In the genomic region with DNA sequence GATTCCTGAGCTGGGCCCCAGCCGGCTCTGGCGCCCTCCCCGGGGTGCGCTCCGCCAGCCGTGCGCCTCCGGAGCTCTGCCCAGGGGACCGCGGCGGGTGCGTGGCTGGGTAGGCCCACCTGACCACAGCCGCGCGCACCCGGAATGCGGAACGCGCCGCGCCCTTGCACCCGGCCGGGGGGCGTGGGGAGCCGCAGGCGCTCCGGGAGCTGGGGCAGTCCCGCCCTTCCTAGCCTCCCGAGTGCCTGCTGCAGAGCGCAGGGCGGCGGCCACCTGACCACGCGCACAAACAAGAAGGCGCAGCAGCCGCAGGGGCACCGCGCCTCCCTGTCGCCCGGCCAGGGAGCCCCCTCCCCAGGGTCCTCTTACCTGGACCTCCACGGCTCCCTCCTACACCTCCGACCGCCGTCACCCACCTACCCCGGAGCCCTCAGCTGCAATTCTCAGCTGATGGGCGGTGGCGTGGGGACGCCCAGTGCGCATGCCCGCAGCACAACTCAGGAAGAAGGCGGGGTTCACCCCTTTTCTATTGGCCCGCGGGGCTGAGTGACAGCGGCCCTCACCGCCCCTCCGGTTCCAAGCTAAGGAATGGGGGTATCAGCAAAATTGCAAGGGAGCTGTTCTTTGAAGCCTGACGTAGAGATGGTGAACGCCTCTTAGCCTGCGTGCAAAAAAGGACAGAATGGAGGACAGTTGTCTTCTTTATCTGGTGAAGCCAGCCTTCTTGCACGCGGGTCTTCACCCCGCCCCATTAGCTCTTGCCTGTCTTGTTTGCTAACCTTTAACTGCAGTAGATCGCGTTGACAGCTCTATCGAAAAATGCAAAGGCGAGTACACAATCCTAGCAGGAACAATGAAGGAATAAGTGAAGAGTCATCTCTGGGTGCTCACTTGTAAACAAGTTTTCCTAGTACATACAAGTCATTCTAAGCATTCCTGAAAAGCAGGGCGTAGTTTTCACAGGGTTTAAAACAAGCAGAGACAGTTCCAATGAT, we compare ENCODE assay signal across 1 cellular context.
A peak's percentile ranks its signal among the peaks of the same experiment; 100 is the strongest.
TF ChIP-seq lines count a peak whose summit lies in the region.

A gene with protein sequence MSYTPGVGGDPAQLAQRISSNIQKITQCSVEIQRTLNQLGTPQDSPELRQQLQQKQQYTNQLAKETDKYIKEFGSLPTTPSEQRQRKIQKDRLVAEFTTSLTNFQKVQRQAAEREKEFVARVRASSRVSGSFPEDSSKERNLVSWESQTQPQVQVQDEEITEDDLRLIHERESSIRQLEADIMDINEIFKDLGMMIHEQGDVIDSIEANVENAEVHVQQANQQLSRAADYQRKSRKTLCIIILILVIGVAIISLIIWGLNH (minus strand): TSS at position 479 of the 995 bp plus-strand sequence. CDS start 9,586 bp downstream, outside the sequence.

TF ChIP-seq in HepG2, 621 proteins besides CTCF, POLR2A, EP300 and RAD21 (continued from another document and continues in another):
- TF ChIP-seq, protein P1, sequence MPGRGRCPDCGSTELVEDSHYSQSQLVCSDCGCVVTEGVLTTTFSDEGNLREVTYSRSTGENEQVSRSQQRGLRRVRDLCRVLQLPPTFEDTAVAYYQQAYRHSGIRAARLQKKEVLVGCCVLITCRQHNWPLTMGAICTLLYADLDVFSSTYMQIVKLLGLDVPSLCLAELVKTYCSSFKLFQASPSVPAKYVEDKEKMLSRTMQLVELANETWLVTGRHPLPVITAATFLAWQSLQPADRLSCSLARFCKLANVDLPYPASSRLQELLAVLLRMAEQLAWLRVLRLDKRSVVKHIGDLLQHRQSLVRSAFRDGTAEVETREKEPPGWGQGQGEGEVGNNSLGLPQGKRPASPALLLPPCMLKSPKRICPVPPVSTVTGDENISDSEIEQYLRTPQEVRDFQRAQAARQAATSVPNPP (CRISPR knock-in tag; IDR thresholded peaks at IDR 0.05): peak; percentile 84; the same call in 1 of the 2 replicates
- TF ChIP-seq, protein P2, sequence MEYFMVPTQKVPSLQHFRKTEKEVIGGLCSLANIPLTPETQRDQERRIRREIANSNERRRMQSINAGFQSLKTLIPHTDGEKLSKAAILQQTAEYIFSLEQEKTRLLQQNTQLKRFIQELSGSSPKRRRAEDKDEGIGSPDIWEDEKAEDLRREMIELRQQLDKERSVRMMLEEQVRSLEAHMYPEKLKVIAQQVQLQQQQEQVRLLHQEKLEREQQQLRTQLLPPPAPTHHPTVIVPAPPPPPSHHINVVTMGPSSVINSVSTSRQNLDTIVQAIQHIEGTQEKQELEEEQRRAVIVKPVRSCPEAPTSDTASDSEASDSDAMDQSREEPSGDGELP (IDR thresholded peaks at IDR 0.05; ENCODE audit: borderline replicate concordance, low read depth): peak; percentile 99
- peak; percentile 95 for TF ChIP-seq HOXA5 (CRISPR knock-in tag; IDR thresholded peaks at IDR 0.05)
- peak; percentile 59; the same call in 1 of the 2 replicates for TF ChIP-seq TGIF2 (CRISPR knock-in tag; IDR thresholded peaks at IDR 0.05)
- 0 out of 2 replicates have a peak, but pooled peaks have one; percentile 61 for TF ChIP-seq ZBTB1 (CRISPR knock-in tag; IDR thresholded peaks at IDR 0.05; ENCODE audit: borderline replicate concordance)
- TF ChIP-seq ZNF296 (CRISPR knock-in tag; conservative IDR thresholded peaks at IDR 0.05): no peak
- TF ChIP-seq, protein P3, sequence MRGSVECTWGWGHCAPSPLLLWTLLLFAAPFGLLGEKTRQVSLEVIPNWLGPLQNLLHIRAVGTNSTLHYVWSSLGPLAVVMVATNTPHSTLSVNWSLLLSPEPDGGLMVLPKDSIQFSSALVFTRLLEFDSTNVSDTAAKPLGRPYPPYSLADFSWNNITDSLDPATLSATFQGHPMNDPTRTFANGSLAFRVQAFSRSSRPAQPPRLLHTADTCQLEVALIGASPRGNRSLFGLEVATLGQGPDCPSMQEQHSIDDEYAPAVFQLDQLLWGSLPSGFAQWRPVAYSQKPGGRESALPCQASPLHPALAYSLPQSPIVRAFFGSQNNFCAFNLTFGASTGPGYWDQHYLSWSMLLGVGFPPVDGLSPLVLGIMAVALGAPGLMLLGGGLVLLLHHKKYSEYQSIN (CRISPR knock-in tag; IDR thresholded peaks at IDR 0.05; ENCODE audit: borderline replicate concordance): no peak
- no peak for TF ChIP-seq ZSCAN22 (CRISPR knock-in tag; IDR thresholded peaks at IDR 0.05)
- TF ChIP-seq, protein P4, sequence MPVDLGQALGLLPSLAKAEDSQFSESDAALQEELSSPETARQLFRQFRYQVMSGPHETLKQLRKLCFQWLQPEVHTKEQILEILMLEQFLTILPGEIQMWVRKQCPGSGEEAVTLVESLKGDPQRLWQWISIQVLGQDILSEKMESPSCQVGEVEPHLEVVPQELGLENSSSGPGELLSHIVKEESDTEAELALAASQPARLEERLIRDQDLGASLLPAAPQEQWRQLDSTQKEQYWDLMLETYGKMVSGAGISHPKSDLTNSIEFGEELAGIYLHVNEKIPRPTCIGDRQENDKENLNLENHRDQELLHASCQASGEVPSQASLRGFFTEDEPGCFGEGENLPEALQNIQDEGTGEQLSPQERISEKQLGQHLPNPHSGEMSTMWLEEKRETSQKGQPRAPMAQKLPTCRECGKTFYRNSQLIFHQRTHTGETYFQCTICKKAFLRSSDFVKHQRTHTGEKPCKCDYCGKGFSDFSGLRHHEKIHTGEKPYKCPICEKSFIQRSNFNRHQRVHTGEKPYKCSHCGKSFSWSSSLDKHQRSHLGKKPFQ (CRISPR knock-in tag; IDR thresholded peaks at IDR 0.05; ENCODE audit: insufficient replicate concordance): peak; percentile 48
- peak; percentile 82; the same call in 1 of the 2 replicates for TF ChIP-seq ZNF772 (CRISPR knock-in tag; IDR thresholded peaks at IDR 0.05)
- TF ChIP-seq MZF1 (CRISPR knock-in tag; IDR thresholded peaks at IDR 0.05; ENCODE audit: borderline replicate concordance): no peak; the same call in 1 of the 2 replicates
- TF ChIP-seq CBX2 (IDR thresholded peaks at IDR 0.05; ENCODE audit: low read depth, low read length): no peak
- peak; percentile 88; the same call in 1 of the 2 replicates for TF ChIP-seq CBX2 (CRISPR knock-in tag; IDR thresholded peaks at IDR 0.05; ENCODE audit: low read depth)
- TF ChIP-seq, protein P5, sequence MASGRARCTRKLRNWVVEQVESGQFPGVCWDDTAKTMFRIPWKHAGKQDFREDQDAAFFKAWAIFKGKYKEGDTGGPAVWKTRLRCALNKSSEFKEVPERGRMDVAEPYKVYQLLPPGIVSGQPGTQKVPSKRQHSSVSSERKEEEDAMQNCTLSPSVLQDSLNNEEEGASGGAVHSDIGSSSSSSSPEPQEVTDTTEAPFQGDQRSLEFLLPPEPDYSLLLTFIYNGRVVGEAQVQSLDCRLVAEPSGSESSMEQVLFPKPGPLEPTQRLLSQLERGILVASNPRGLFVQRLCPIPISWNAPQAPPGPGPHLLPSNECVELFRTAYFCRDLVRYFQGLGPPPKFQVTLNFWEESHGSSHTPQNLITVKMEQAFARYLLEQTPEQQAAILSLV (CRISPR knock-in tag; IDR thresholded peaks at IDR 0.05; ENCODE audit: borderline replicate concordance): peak; percentile 88; the same call in 1 of the 2 replicates
- peak; percentile 65 for TF ChIP-seq NRL (CRISPR knock-in tag; IDR thresholded peaks at IDR 0.05; ENCODE audit: borderline replicate concordance)
- TF ChIP-seq TEAD3 (CRISPR knock-in tag; optimal IDR thresholded peaks at IDR 0.05; ENCODE audit: borderline replicate concordance): peak; percentile 89
- no peak for TF ChIP-seq NR3C1 (CRISPR knock-in tag; IDR thresholded peaks at IDR 0.05)
- TF ChIP-seq ZZZ3 (CRISPR knock-in tag; IDR thresholded peaks at IDR 0.05; ENCODE audit: borderline replicate concordance): no peak
- peak; percentile 95; the same call in 1 of the 2 replicates for TF ChIP-seq ZNF766 (CRISPR knock-in tag; IDR thresholded peaks at IDR 0.05; ENCODE audit: borderline replicate concordance)
- no peak for TF ChIP-seq CREM (IDR thresholded peaks at IDR 0.05)
- no peak for TF ChIP-seq CREM (CRISPR knock-in tag; IDR thresholded peaks at IDR 0.05)
- TF ChIP-seq NKX3-1 (CRISPR knock-in tag; IDR thresholded peaks at IDR 0.05): no peak; the same call in 1 of the 2 replicates
- no peak for TF ChIP-seq ZNF569 (CRISPR knock-in tag; IDR thresholded peaks at IDR 0.05; ENCODE audit: borderline replicate concordance)
- TF ChIP-seq TAF1 (CRISPR knock-in tag; IDR thresholded peaks at IDR 0.05): peak; percentile 91
- peak; percentile 52; the same call in 1 of the 2 replicates for TF ChIP-seq ZKSCAN8 (CRISPR knock-in tag; IDR thresholded peaks at IDR 0.05; ENCODE audit: borderline replicate concordance)
- TF ChIP-seq, protein P6, sequence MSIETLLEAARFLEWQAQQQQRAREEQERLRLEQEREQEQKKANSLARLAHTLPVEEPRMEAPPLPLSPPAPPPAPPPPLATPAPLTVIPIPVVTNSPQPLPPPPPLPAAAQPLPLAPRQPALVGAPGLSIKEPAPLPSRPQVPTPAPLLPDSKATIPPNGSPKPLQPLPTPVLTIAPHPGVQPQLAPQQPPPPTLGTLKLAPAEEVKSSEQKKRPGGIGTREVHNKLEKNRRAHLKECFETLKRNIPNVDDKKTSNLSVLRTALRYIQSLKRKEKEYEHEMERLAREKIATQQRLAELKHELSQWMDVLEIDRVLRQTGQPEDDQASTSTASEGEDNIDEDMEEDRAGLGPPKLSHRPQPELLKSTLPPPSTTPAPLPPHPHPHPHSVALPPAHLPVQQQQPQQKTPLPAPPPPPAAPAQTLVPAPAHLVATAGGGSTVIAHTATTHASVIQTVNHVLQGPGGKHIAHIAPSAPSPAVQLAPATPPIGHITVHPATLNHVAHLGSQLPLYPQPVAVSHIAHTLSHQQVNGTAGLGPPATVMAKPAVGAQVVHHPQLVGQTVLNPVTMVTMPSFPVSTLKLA (IDR thresholded peaks at IDR 0.05): peak; percentile 45; the same call in 1 of the 2 replicates
- TF ChIP-seq, protein P7, sequence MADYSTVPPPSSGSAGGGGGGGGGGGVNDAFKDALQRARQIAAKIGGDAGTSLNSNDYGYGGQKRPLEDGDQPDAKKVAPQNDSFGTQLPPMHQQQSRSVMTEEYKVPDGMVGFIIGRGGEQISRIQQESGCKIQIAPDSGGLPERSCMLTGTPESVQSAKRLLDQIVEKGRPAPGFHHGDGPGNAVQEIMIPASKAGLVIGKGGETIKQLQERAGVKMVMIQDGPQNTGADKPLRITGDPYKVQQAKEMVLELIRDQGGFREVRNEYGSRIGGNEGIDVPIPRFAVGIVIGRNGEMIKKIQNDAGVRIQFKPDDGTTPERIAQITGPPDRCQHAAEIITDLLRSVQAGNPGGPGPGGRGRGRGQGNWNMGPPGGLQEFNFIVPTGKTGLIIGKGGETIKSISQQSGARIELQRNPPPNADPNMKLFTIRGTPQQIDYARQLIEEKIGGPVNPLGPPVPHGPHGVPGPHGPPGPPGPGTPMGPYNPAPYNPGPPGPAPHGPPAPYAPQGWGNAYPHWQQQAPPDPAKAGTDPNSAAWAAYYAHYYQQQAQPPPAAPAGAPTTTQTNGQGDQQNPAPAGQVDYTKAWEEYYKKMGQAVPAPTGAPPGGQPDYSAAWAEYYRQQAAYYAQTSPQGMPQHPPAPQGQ (CRISPR knock-in tag; IDR thresholded peaks at IDR 0.05; ENCODE audit: borderline replicate concordance): no peak
- no peak for TF ChIP-seq ZNF256 (CRISPR knock-in tag; conservative IDR thresholded peaks at IDR 0.05)
- no peak for TF ChIP-seq CHD4 (IDR thresholded peaks at IDR 0.05; ENCODE audit: borderline replicate concordance, low read length)
- TF ChIP-seq, protein P8, sequence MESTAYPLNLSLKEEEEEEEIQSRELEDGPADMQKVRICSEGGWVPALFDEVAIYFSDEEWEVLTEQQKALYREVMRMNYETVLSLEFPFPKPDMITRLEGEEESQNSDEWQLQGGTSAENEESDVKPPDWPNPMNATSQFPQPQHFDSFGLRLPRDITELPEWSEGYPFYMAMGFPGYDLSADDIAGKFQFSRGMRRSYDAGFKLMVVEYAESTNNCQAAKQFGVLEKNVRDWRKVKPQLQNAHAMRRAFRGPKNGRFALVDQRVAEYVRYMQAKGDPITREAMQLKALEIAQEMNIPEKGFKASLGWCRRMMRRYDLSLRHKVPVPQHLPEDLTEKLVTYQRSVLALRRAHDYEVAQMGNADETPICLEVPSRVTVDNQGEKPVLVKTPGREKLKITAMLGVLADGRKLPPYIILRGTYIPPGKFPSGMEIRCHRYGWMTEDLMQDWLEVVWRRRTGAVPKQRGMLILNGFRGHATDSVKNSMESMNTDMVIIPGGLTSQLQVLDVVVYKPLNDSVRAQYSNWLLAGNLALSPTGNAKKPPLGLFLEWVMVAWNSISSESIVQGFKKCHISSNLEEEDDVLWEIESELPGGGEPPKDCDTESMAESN (CRISPR knock-in tag; conservative IDR thresholded peaks at IDR 0.05): peak; percentile 84
- TF ChIP-seq, protein P9, sequence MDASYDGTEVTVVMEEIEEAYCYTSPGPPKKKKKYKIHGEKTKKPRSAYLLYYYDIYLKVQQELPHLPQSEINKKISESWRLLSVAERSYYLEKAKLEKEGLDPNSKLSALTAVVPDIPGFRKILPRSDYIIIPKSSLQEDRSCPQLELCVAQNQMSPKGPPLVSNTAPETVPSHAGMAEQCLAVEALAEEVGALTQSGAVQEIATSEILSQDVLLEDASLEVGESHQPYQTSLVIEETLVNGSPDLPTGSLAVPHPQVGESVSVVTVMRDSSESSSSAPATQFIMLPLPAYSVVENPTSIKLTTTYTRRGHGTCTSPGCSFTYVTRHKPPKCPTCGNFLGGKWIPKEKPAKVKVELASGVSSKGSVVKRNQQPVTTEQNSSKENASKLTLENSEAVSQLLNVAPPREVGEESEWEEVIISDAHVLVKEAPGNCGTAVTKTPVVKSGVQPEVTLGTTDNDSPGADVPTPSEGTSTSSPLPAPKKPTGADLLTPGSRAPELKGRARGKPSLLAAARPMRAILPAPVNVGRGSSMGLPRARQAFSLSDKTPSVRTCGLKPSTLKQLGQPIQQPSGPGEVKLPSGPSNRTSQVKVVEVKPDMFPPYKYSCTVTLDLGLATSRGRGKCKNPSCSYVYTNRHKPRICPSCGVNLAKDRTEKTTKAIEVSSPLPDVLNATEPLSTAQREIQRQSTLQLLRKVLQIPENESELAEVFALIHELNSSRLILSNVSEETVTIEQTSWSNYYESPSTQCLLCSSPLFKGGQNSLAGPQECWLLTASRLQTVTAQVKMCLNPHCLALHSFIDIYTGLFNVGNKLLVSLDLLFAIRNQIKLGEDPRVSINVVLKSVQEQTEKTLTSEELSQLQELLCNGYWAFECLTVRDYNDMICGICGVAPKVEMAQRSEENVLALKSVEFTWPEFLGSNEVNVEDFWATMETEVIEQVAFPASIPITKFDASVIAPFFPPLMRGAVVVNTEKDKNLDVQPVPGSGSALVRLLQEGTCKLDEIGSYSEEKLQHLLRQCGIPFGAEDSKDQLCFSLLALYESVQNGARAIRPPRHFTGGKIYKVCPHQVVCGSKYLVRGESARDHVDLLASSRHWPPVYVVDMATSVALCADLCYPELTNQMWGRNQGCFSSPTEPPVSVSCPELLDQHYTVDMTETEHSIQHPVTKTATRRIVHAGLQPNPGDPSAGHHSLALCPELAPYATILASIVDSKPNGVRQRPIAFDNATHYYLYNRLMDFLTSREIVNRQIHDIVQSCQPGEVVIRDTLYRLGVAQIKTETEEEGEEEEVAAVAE (CRISPR knock-in tag; IDR thresholded peaks at IDR 0.05; ENCODE audit: borderline replicate concordance): peak; percentile 73
- TF ChIP-seq TSC22D2 (CRISPR knock-in tag; IDR thresholded peaks at IDR 0.05; ENCODE audit: borderline replicate concordance): peak; percentile 97
- TF ChIP-seq, protein P10, sequence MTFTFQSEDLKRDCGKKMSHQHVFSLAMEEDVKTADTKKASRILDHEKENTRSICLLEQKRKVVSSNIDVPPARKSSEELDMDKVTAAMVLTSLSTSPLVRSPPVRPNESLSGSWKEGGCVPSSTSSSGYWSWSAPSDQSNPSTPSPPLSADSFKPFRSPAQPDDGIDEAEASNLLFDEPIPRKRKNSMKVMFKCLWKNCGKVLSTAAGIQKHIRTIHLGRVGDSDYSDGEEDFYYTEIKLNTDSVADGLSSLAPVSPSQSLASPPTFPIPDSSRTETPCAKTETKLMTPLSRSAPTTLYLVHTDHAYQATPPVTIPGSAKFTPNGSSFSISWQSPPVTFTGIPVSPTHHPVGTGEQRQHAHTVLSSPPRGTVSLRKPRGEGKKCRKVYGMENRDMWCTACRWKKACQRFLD (CRISPR knock-in tag; IDR thresholded peaks at IDR 0.05; ENCODE audit: borderline replicate concordance): peak; percentile 63
- peak; percentile 51 for TF ChIP-seq ZNF777 (CRISPR knock-in tag; IDR thresholded peaks at IDR 0.05)
- TF ChIP-seq ZNF333 (CRISPR knock-in tag; IDR thresholded peaks at IDR 0.05; ENCODE audit: borderline replicate concordance): peak; percentile 86; the same call in 1 of the 2 replicates
